17 cellular contexts compared by ENCODE assay signal in the genomic region with DNA sequence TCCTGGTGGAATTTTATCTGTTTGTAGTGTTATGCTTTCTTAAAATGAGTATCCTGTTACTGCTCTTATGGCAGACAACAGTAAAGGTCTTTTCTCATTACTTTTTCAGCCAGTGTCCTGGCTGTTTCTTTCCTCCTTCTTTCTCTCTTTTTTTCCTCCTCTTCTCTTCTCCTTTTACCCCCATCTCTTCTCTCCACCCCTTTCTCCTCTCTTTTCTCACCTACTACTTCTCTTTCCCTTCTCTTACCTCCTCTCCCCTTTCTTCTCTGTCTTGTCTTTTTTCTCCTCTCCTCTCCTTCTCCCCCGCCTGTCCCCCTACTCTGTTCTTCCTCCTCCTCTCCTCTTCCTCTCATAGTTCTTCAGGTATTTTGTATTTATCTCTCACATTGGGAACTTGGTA. TPM values are rescaled to one million over a fixed set of nuclear protein-coding genes. Genes with fewer than 3 reads are reported as not detected.
DNase-seq lines count a peak whose midpoint lies in the region; ATAC-seq and TF ChIP-seq lines count a peak whose summit lies in the region.
"Had no signal": no experiment of that assay in that cellular context is flagged by ENCODE, and none has a peak within 500 bp of the region (broad histone marks: within the 10 kb centered on the region; RNA-seq: fewer than 3 reads in every experiment).

No MANE protein-coding gene starts in this region.

- ATAC-seq in activated naive CD8-positive, alpha-beta T cell treated with anti-CD3 and anti-CD28 coated beads, Interleukin-2, amount 50 U/mL, for 24 hours = no peak
- ATAC-seq in esophagus mucosa = no peak
- ATAC-seq: A549, GM23338 had no signal

- H3K36me3 ChIP-seq in tibial nerve = peaks cover 2 to 78% (median 7%) of the 10 kb centered on the region in 3 donors

- no peak for TF ChIP-seq POLR2A in tibial nerve (IDR thresholded peaks at IDR 0.05)

- no peak overlapping the region for H3K27ac ChIP-seq in tibial nerve
- H3K27ac ChIP-seq: 22Rv1, A549, C4-2B had no signal

- H3K4me3 ChIP-seq in tibial nerve = no peak overlapping the region
- H3K4me3 ChIP-seq: A549, GM23338 had no signal

- H3K27me3 ChIP-seq in tibial nerve = no peaks in the 10 kb centered on the region

- peaks cover 25% of the 10 kb centered on the region for H3K36me3 Mint-ChIP-seq in T-helper 1 cell treated with Interleukin-12 subunit alpha and Interleukin-12 subunit beta and Interleukin-4 antibody, amounts not matched to agents 30 μg/mL and 1 μg/mL, for 36 hours (ENCODE audit: low read depth)
- H3K36me3 Mint-ChIP-seq in activated naive CD8-positive, alpha-beta T cell treated with anti-CD3 and anti-CD28 coated beads, Interleukin-2, amount 50 U/mL, for 24 hours (ENCODE audit: low read depth) = peaks cover 41% of the 10 kb centered on the region
- peaks cover 12% of the 10 kb centered on the region for H3K36me3 Mint-ChIP-seq in activated naive CD8-positive, alpha-beta T cell treated with anti-CD3 and anti-CD28 coated beads for 36 hours
- peaks cover 22% of the 10 kb centered on the region for H3K36me3 Mint-ChIP-seq in chondrocyte (ENCODE audit: low read depth)

- H3K27me3 Mint-ChIP-seq in T-helper 1 cell treated with Interleukin-12 subunit alpha and Interleukin-12 subunit beta and Interleukin-4 antibody, amounts not matched to agents 30 μg/mL and 1 μg/mL, for 36 hours (ENCODE audit: low read depth) = no peaks in the 10 kb centered on the region
- no peaks in the 10 kb centered on the region for H3K27me3 Mint-ChIP-seq in activated naive CD8-positive, alpha-beta T cell treated with anti-CD3 and anti-CD28 coated beads, Interleukin-2, amount 50 U/mL, for 24 hours
- H3K27me3 Mint-ChIP-seq in activated naive CD8-positive, alpha-beta T cell treated with anti-CD3 and anti-CD28 coated beads for 36 hours = no peaks in the 10 kb centered on the region
- H3K27me3 Mint-ChIP-seq in chondrocyte (ENCODE audit: low read depth) = no peaks in the 10 kb centered on the region
- H3K27me3 Mint-ChIP-seq: CD4-positive, alpha-beta T cell had no signal

- 87 to 96% methylated on average over 1 of the region's 1 CpG for WGBS in tibial nerve, 2 donors

- H3K9me3 ChIP-seq in tibial nerve = no peaks in the 10 kb centered on the region
- H3K9me3 ChIP-seq: A549, Caco-2 had no signal

- H3K4me1 Mint-ChIP-seq in T-helper 1 cell treated with Interleukin-12 subunit alpha and Interleukin-12 subunit beta and Interleukin-4 antibody, amounts not matched to agents 30 μg/mL and 1 μg/mL, for 36 hours (ENCODE audit: low read depth) = no peaks in the 10 kb centered on the region
- no peaks in the 10 kb centered on the region for H3K4me1 Mint-ChIP-seq in activated naive CD8-positive, alpha-beta T cell treated with anti-CD3 and anti-CD28 coated beads, Interleukin-2, amount 50 U/mL, for 24 hours
- H3K4me1 Mint-ChIP-seq in activated naive CD8-positive, alpha-beta T cell treated with anti-CD3 and anti-CD28 coated beads for 36 hours = no peaks in the 10 kb centered on the region
- peaks cover 31% of the 10 kb centered on the region for H3K4me1 Mint-ChIP-seq in chondrocyte (ENCODE audit: low read depth)

- H3K27ac Mint-ChIP-seq in T-helper 1 cell treated with Interleukin-12 subunit alpha and Interleukin-12 subunit beta and Interleukin-4 antibody, amounts not matched to agents 30 μg/mL and 1 μg/mL, for 36 hours = peak overlapping the region; percentile 65
- peak overlapping the region; percentile 52 for H3K27ac Mint-ChIP-seq in activated naive CD8-positive, alpha-beta T cell treated with anti-CD3 and anti-CD28 coated beads, Interleukin-2, amount 50 U/mL, for 24 hours
- no peak overlapping the region for H3K27ac Mint-ChIP-seq in activated naive CD8-positive, alpha-beta T cell treated with anti-CD3 and anti-CD28 coated beads for 36 hours
- H3K27ac Mint-ChIP-seq in chondrocyte (ENCODE audit: unreplicated experiment) = peak overlapping the region; percentile 88
- H3K27ac Mint-ChIP-seq: CD4-positive, alpha-beta T cell; GM23338; HFFc6 had no signal

- no peak for DNase-seq in T-helper 1 cell
- DNase-seq in activated naive CD8-positive, alpha-beta T cell treated with anti-CD3 and anti-CD28 coated beads, Interleukin-2, amount 50 U/mL, for 24 hours = no peak
- no peak for DNase-seq in activated naive CD8-positive, alpha-beta T cell treated with anti-CD3 and anti-CD28 coated beads for 36 hours
- no peak for DNase-seq in chondrocyte (ENCODE audit: low spot score)
- no peak for DNase-seq in germinal center (ENCODE audit: low spot score)
- no peak for DNase-seq in tibial nerve (ENCODE audit: low spot score in 2 of 2)
- DNase-seq: AML-193; Caco-2; CD4-positive, alpha-beta T cell; HCEC 1CT; HFFc6 had no signal

- H3K4me1 ChIP-seq in tibial nerve = peaks cover 0 to 3% (median 0%) of the 10 kb centered on the region in 4 donors
- H3K4me1 ChIP-seq: A549 had no signal

- TF ChIP-seq CTCF in chondrocyte (IDR thresholded peaks at IDR 0.05) (no peak), tibial nerve (IDR thresholded peaks at IDR 0.05) (no peak)

- no peak overlapping the region for H3K4me3 Mint-ChIP-seq in T-helper 1 cell treated with Interleukin-12 subunit alpha and Interleukin-12 subunit beta and Interleukin-4 antibody, amounts not matched to agents 30 μg/mL and 1 μg/mL, for 36 hours
- H3K4me3 Mint-ChIP-seq in activated naive CD8-positive, alpha-beta T cell treated with anti-CD3 and anti-CD28 coated beads, Interleukin-2, amount 50 U/mL, for 24 hours = no peak overlapping the region
- H3K4me3 Mint-ChIP-seq in activated naive CD8-positive, alpha-beta T cell treated with anti-CD3 and anti-CD28 coated beads for 36 hours = no peak overlapping the region
- no peak overlapping the region for H3K4me3 Mint-ChIP-seq in chondrocyte (ENCODE audit: unreplicated experiment)
- H3K4me3 Mint-ChIP-seq: CD4-positive, alpha-beta T cell; GM23338; HFFc6 had no signal

- no peak for TF ChIP-seq EP300 in tibial nerve (IDR thresholded peaks at IDR 0.05)

- no peaks in the 10 kb centered on the region for H3K9me3 Mint-ChIP-seq in T-helper 1 cell treated with Interleukin-12 subunit alpha and Interleukin-12 subunit beta and Interleukin-4 antibody, amounts not matched to agents 30 μg/mL and 1 μg/mL, for 36 hours
- H3K9me3 Mint-ChIP-seq in activated naive CD8-positive, alpha-beta T cell treated with anti-CD3 and anti-CD28 coated beads, Interleukin-2, amount 50 U/mL, for 24 hours = no peaks in the 10 kb centered on the region
- no peaks in the 10 kb centered on the region for H3K9me3 Mint-ChIP-seq in activated naive CD8-positive, alpha-beta T cell treated with anti-CD3 and anti-CD28 coated beads for 36 hours
- no peaks in the 10 kb centered on the region for H3K9me3 Mint-ChIP-seq in chondrocyte (ENCODE audit: low read depth)
- H3K9me3 Mint-ChIP-seq: CD4-positive, alpha-beta T cell; GM23338; HFFc6 had no signal

RNA-seq across cellular contexts. Expression of gene CPD, which starts 48.9 kb away (rescaled TPM):
- total RNA-seq in activated naive CD8-positive, alpha-beta T cell treated with anti-CD3 and anti-CD28 coated beads for 36 hours = 10 to 100 TPM; 23.7 to 26.2 TPM
- 76.6 to 96.6 TPM (median 78.1 TPM) in 3 replicates for total RNA-seq in chondrocyte
- total RNA-seq in tibial nerve = 100 to 1,000 TPM in 1 of 4 donors, 10 to 100 TPM in 3; 38.5 to 112 (median 60.3) TPM
- 41.7 TPM for total RNA-seq in esophagus mucosa

RNA-seq across cellular contexts. Expression of gene GOSR1, which starts 49.6 kb away (rescaled TPM):
- total RNA-seq in activated naive CD8-positive, alpha-beta T cell treated with anti-CD3 and anti-CD28 coated beads for 36 hours = 10 to 100 TPM; 44.9 to 47.0 TPM
- 46.4 to 59.4 TPM (median 47.5 TPM) in 3 replicates for total RNA-seq in chondrocyte
- total RNA-seq in tibial nerve = 10 to 100 TPM; 20.7 to 37.1 (median 26.4) TPM
- 31.4 TPM for total RNA-seq in esophagus mucosa
